In the genomic region with DNA sequence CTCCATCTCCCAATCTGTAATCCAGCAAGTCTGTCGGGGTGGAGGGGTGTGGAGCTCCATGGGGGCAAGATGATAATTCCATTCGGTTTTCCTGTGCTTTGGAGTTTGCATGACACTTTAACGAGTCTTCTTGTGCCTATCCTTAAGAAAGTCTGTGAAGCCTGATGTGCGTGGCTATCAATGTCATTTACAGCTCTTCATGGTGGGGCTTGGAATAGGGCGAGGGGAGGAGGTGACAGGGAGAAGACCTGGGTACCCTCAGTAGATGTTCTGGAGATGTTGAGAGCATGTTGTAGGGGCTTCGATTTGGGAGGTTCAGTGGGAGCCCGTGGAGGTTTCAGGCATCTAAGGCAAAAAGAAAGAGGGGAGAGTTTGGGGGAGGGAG, we compare ENCODE assay signal across 1 cellular context.
TF ChIP-seq lines count a peak whose summit lies in the region.

No MANE protein-coding gene starts in this region.

TF ChIP-seq in SK-N-SH treated with all-trans-retinoic acid at 6 μM for 48 hours, 23 proteins besides CTCF, POLR2A, EP300 and RAD21 (continued from another document):
- TF ChIP-seq, protein P1, sequence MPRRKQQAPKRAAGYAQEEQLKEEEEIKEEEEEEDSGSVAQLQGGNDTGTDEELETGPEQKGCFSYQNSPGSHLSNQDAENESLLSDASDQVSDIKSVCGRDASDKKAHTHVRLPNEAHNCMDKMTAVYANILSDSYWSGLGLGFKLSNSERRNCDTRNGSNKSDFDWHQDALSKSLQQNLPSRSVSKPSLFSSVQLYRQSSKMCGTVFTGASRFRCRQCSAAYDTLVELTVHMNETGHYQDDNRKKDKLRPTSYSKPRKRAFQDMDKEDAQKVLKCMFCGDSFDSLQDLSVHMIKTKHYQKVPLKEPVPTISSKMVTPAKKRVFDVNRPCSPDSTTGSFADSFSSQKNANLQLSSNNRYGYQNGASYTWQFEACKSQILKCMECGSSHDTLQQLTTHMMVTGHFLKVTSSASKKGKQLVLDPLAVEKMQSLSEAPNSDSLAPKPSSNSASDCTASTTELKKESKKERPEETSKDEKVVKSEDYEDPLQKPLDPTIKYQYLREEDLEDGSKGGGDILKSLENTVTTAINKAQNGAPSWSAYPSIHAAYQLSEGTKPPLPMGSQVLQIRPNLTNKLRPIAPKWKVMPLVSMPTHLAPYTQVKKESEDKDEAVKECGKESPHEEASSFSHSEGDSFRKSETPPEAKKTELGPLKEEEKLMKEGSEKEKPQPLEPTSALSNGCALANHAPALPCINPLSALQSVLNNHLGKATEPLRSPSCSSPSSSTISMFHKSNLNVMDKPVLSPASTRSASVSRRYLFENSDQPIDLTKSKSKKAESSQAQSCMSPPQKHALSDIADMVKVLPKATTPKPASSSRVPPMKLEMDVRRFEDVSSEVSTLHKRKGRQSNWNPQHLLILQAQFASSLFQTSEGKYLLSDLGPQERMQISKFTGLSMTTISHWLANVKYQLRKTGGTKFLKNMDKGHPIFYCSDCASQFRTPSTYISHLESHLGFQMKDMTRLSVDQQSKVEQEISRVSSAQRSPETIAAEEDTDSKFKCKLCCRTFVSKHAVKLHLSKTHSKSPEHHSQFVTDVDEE (CRISPR knock-in tag; IDR thresholded peaks at IDR 0.05), result no peak
- TF ChIP-seq CSDC2 (CRISPR knock-in tag; IDR thresholded peaks at IDR 0.05) (no peak), ZNF8 (CRISPR knock-in tag; IDR thresholded peaks at IDR 0.05) (no peak), GLIS3 (CRISPR knock-in tag; IDR thresholded peaks at IDR 0.05) (no peak)
